In the genomic region with DNA sequence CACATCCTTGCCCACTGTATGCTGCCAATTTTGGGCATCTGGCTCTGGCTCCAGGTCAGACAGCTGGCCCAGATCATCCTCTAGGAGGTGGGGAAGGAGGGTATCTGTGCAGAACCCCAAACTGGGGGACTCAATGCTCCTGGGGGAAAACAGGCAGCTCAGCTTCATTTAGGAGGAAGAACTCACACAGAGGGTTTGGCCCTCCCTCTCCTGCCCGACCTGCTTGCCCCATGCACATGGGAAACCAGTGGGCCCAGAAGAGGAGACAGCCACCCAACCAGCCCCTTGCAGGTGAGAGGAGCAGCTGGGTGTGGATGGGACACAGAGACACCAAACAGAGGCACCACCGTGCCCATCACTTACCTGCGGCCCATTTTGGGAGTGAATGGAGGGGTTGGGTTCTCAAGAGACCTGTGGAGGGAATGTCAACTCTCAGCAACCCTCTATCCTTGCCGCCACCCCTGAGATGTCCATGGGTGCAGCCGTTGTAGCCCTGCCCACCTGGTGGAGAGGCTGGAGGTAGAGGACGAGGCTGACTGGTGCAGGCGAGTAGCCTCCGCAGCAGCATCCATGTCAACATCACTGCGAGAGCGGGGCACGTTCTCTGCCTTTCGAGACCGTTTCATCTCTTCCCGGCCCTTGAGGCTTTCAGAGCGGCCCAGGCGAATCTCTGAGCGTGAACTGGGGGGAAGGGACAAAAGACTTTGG, we compare ENCODE assay signal across 27 cellular contexts. TPM values are rescaled to one million over a fixed set of nuclear protein-coding genes. Genes with fewer than 3 reads are reported as not detected.
"Had no signal": no experiment of that assay in that cellular context is flagged by ENCODE, and none has a peak within 500 bp of the region (broad histone marks: within the 10 kb centered on the region; RNA-seq: fewer than 3 reads in every experiment).

No MANE protein-coding gene starts in this region.

- H3K9me3 ChIP-seq: left lung, lower lobe of right lung, ovary, prostate gland, sigmoid colon, spleen, suprapubic skin, tibial nerve, uterus had no signal

- H3K4me1 ChIP-seq: left lung, lower lobe of right lung, prostate gland, sigmoid colon, spleen, suprapubic skin, tibial nerve, uterus had no signal

- H3K36me3 ChIP-seq: neural progenitor cell, ovary, uterus had no signal

- H3K4me3 ChIP-seq: left lung, lower lobe of right lung, neural progenitor cell, ovary, prostate gland, sigmoid colon, spleen, suprapubic skin, tibial nerve, uterus had no signal

- DNase-seq: hippocampal formation; kidney; left lung; lower lobe of right lung; mammary epithelial cell; naive B cell; natural killer cell; nephron progenitor cell; retina; right cardiac atrium; sigmoid colon; small intestine; spleen; stimulated activated CD4-positive, alpha-beta T cell treated with anti-CD3 and anti-CD28 coated beads, Interleukin-4, amount 100 ng/mL, for 24 hours; stimulated activated naive CD4-positive, alpha-beta T cell; uterus had no signal

- H3K9ac ChIP-seq: neural progenitor cell had no signal

- H3K27ac ChIP-seq: left lung, lower lobe of right lung, neural progenitor cell, ovary, prostate gland, sigmoid colon, spleen, suprapubic skin, tibial nerve, uterus had no signal

- ATAC-seq: left colon; left lung; lower lobe of right lung; natural killer cell; right cardiac atrium; stimulated activated effector memory CD8-positive, alpha-beta T cell treated with anti-CD3 and anti-CD28 coated beads, Interleukin-12 subunit alpha, Interleukin-12 subunit beta, amount 100 ng/mL, for 72 hours had no signal

- H3K27me3 ChIP-seq: left lung, neural progenitor cell, ovary, sigmoid colon, spleen, suprapubic skin, tibial nerve, uterus had no signal

- FAIRE-seq: kidney, small intestine had no signal

- H3K4me2 ChIP-seq: neural progenitor cell had no signal

- H2AFZ ChIP-seq: neural progenitor cell had no signal

RNA-seq across cellular contexts. Expression of gene LRRC71, which starts 27.5 kb away (rescaled TPM):
- total RNA-seq: left colon, liver, mammary epithelial cell, mononuclear cell, natural killer cell, omental fat pad, sigmoid colon, suprapubic skin, ureter had no signal
- polyA plus RNA-seq: mammary epithelial cell had no signal
